In the genomic region with DNA sequence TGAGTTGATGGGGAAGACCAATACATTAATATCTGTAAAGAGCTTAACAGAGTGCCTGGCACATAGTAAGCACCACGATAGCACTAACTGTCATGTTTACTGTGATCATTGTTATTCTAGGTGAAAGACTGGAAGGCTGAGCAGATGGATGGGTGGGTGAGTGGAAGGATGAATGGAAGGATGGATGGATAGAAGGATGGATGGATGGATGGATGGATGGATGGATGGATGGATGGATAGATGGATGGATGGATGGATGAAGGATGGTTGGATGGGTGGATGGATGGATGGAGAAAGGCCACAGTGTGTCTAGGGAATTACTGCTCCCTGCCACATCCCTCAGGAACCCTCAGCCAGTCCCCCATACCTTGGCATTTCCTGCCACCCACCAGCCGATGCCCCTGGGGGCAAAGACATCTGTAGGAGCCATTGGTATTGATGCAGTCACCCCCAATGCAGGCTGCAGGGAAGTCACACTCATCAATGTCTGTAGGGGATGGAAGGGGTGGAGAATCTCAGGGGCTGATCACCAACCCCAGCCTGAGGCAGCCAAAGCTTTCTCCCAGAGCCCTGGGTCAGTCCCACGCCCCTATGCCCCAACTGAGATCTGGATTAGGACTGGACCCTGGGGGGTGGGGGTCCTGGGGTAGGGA, we compare ENCODE assay signal across 14 cellular contexts. TPM values are rescaled to one million over a fixed set of nuclear protein-coding genes. Genes with fewer than 3 reads are reported as not detected.
DNase-seq lines count a peak whose midpoint lies in the region; ATAC-seq lines count a peak whose summit lies in the region.
"Had no signal": no experiment of that assay in that cellular context is flagged by ENCODE, and none has a peak within 500 bp of the region (broad histone marks: within the 10 kb centered on the region; RNA-seq: fewer than 3 reads in every experiment).

No MANE protein-coding gene starts in this region.

- no peak for ATAC-seq in T-helper 17 cell
- no peak for ATAC-seq in naive B cell (ENCODE audit: low read depth in 2 of 2)
- ATAC-seq in GM21390 (IDR thresholded peaks at IDR 0.05; ENCODE audit: unreplicated experiment): no peak

- no peak for DNase-seq in activated CD4-positive, alpha-beta T cell treated with anti-CD3 and anti-CD28 coated beads, Interleukin-2, amount 10 ng/mL, durations not matched to agents 24 days and 14 days
- DNase-seq in activated CD4-positive, alpha-beta T cell treated with anti-CD3 and anti-CD28 coated beads for 48 hours: no peak
- DNase-seq in T-helper 17 cell (no peak), naive B cell (no peak), AG20443 (ENCODE audit: low spot score) (no peak), SW480 (ENCODE audit: low spot score) (no peak), GF-D8 (lab: John Stamatoyannopoulos, UW) (no peak)
- DNase-seq: DMS 273 treated with DMSO at 0.1 percent for 48 hours; NCI-H1092; NCI-H2107; NCI-H69; NK-92 treated with Interleukin-12 subunit alpha and Interleukin-12 subunit beta, amount 100 ng/mL, for 24 hours; OCI-M1 had no signal

- H3K36me3 Mint-ChIP-seq in activated CD4-positive, alpha-beta T cell treated with anti-CD3 and anti-CD28 coated beads, Interleukin-2, amount 10 ng/mL, durations not matched to agents 24 days and 14 days (ENCODE audit: low read depth): peaks cover 29% of the 10 kb centered on the region
- H3K36me3 Mint-ChIP-seq in T-helper 17 cell (ENCODE audit: low read depth) (peaks cover 3% of the 10 kb centered on the region), naive B cell (no peaks in the 10 kb centered on the region)

- intact Hi-C loops in activated CD4-positive, alpha-beta T cell treated with anti-CD3 and anti-CD28 coated beads, Interleukin-2, amount 10 ng/mL, durations not matched to agents 24 days and 14 days (cut with micrococcal nuclease): no loop called here

- H3K27me3 Mint-ChIP-seq in activated CD4-positive, alpha-beta T cell treated with anti-CD3 and anti-CD28 coated beads, Interleukin-2, amount 10 ng/mL, durations not matched to agents 24 days and 14 days: no peaks in the 10 kb centered on the region
- H3K27me3 Mint-ChIP-seq in T-helper 17 cell (no peaks in the 10 kb centered on the region), naive B cell (no peaks in the 10 kb centered on the region)

- H3K4me1 Mint-ChIP-seq in activated CD4-positive, alpha-beta T cell treated with anti-CD3 and anti-CD28 coated beads, Interleukin-2, amount 10 ng/mL, durations not matched to agents 24 days and 14 days: peaks cover 32% of the 10 kb centered on the region
- H3K4me1 Mint-ChIP-seq in T-helper 17 cell: peaks cover 31% of the 10 kb centered on the region
- H3K4me1 Mint-ChIP-seq in naive B cell: peaks cover 48 to 61% (median 58%) of the 10 kb centered on the region in 3 donors

- H3K9me3 Mint-ChIP-seq in activated CD4-positive, alpha-beta T cell treated with anti-CD3 and anti-CD28 coated beads, Interleukin-2, amount 10 ng/mL, durations not matched to agents 24 days and 14 days: no peaks in the 10 kb centered on the region
- H3K9me3 Mint-ChIP-seq in naive B cell: no peaks in the 10 kb centered on the region

- H3K9me3 ChIP-seq in T-helper 17 cell (ENCODE audit: control insufficient read depth, low read length, poor library complexity, severe bottlenecking): no peaks in the 10 kb centered on the region

- no peak overlapping the region for H3K4me3 Mint-ChIP-seq in activated CD4-positive, alpha-beta T cell treated with anti-CD3 and anti-CD28 coated beads, Interleukin-2, amount 10 ng/mL, durations not matched to agents 24 days and 14 days
- H3K4me3 Mint-ChIP-seq in T-helper 17 cell (peak overlapping the region; percentile 39), naive B cell (peak overlapping the region in 3 of 8 donors; percentile 46 to 92 (median 70))

- H3K27ac Mint-ChIP-seq in activated CD4-positive, alpha-beta T cell treated with anti-CD3 and anti-CD28 coated beads, Interleukin-2, amount 10 ng/mL, durations not matched to agents 24 days and 14 days: peak overlapping the region; percentile 30
- H3K27ac Mint-ChIP-seq in T-helper 17 cell (peak overlapping the region; percentile 62), naive B cell (peak overlapping the region; percentile 46 to 98 (median 87))

RNA-seq across cellular contexts. Expression of gene LTBP3, which starts 15.3 kb away (rescaled TPM):
- 94.9 and 96.9 TPM in 2 replicates for total RNA-seq in activated CD4-positive, alpha-beta T cell treated with anti-CD3 and anti-CD28 coated beads, Interleukin-2, amount 10 ng/mL, durations not matched to agents 24 days and 14 days
- total RNA-seq in T-helper 17 cell: 100 to 1,000 TPM; 123 to 187 TPM
- 10 to 100 TPM; 12.5 to 40.5 (median 23.0) TPM for polyA plus RNA-seq in naive B cell (ENCODE audit: low read depth in 6 of 6)

RNA-seq across cellular contexts. Expression of gene SCYL1, which starts 18.0 kb away (rescaled TPM):
- total RNA-seq in activated CD4-positive, alpha-beta T cell treated with anti-CD3 and anti-CD28 coated beads, Interleukin-2, amount 10 ng/mL, durations not matched to agents 24 days and 14 days: 94.2 and 95.8 TPM in 2 replicates
- 10 to 100 TPM; 56.6 to 61.7 TPM for total RNA-seq in T-helper 17 cell
- 10 to 100 TPM; 21.8 to 40.0 (median 27.2) TPM for polyA plus RNA-seq in naive B cell (ENCODE audit: low read depth in 6 of 6)

RNA-seq across cellular contexts. Expression of gene ZNRD2, which starts 27.4 kb away (rescaled TPM):
- 83.3 and 83.4 TPM in 2 replicates for total RNA-seq in activated CD4-positive, alpha-beta T cell treated with anti-CD3 and anti-CD28 coated beads, Interleukin-2, amount 10 ng/mL, durations not matched to agents 24 days and 14 days
- 10 to 100 TPM; 30.3 to 39.0 TPM for total RNA-seq in T-helper 17 cell
- 10 to 100 TPM; 56.9 to 74.5 (median 69.8) TPM for polyA plus RNA-seq in naive B cell (ENCODE audit: low read depth in 6 of 6)

RNA-seq across cellular contexts. Expression of gene FAM89B, which starts 29.5 kb away (rescaled TPM):
- 39.1 and 42.4 TPM in 2 replicates for total RNA-seq in activated CD4-positive, alpha-beta T cell treated with anti-CD3 and anti-CD28 coated beads, Interleukin-2, amount 10 ng/mL, durations not matched to agents 24 days and 14 days
- total RNA-seq in T-helper 17 cell: 10 to 100 TPM; 41.2 to 44.4 TPM
- polyA plus RNA-seq in naive B cell (ENCODE audit: low read depth in 6 of 6): 10 to 100 TPM; 44.3 to 82.6 (median 61.8) TPM

RNA-seq across cellular contexts. Expression of gene EHBP1L1, which starts 33.0 kb away (rescaled TPM):
- total RNA-seq in activated CD4-positive, alpha-beta T cell treated with anti-CD3 and anti-CD28 coated beads, Interleukin-2, amount 10 ng/mL, durations not matched to agents 24 days and 14 days: 167 and 173 TPM in 2 replicates
- total RNA-seq in T-helper 17 cell: 100 to 1,000 TPM; 123 to 152 TPM
- 10 to 100 TPM in 4 of 6 donors, 1 to 10 TPM in 2; 5.5 to 18.3 (median 11.6) TPM for polyA plus RNA-seq in naive B cell (ENCODE audit: low read depth in 6 of 6)

Comparison
In these comparisons a context has a peak if more than half of its experiments do, and no peak if none do; other contexts are left out.
1. H3K27ac Mint-ChIP-seq: peak in every context shown above with its lines; median percentile 87 in naive B cell; 62 in T-helper 17 cell; 30 in activated CD4-positive, alpha-beta T cell treated with anti-CD3 and anti-CD28 coated beads, Interleukin-2, amount 10 ng/mL, durations not matched to agents 24 days and 14 days.